In the genomic region with DNA sequence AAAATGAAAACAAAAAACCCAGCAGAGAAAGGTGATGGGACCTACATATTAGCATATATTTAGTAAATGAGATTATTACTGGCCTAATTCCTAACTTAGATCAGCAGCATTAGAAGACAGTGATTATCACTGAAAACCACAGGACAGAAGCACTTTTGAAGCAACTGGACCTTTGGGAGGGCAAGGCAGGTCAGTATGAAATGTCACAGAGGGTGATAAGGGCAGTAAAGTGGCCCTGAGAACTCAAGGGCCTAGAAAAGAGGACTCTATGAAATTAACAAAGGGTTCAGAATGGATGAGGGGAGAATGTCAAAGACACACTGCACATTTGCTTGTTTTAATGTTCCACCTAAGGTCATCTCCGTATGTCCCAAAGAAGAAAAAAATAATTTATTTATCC, we compare ENCODE assay signal across 25 cellular contexts.
A peak's percentile ranks its signal among the peaks of the same experiment; 100 is the strongest.
DNase-seq lines count a peak whose midpoint lies in the region; ATAC-seq, FAIRE-seq and TF ChIP-seq lines count a peak whose summit lies in the region.
"Had no signal": no experiment of that assay in that cellular context is flagged by ENCODE, and none has a peak within 500 bp of the region (broad histone marks: within the 10 kb centered on the region; RNA-seq: fewer than 3 reads in every experiment).

No MANE protein-coding gene starts in this region.

- TF ChIP-seq POLR2A in HepG2 (IDR thresholded peaks at IDR 0.05; ENCODE audit: insufficient read depth in 1 of 2, low read depth in 2 of 2, low read length in 2 of 2) = no peak
- no peak for TF ChIP-seq POLR2A in body of pancreas (IDR thresholded peaks at IDR 0.05)

- no peak overlapping the region for H3K4me3 ChIP-seq in liver (ENCODE audit: low read depth in 1 of 3, low read length in 3 of 3)
- no peak overlapping the region for H3K4me3 ChIP-seq in HepG2 (replicated peaks in 1 of 3; ENCODE audit: insufficient read depth in 1 of 3, low read depth in 2 of 3, low read length in 3 of 3)
- H3K4me3 ChIP-seq in body of pancreas = no peak overlapping the region
- H3K4me3 ChIP-seq: MG63, neural progenitor cell had no signal

- H3K27ac ChIP-seq in liver (ENCODE audit: low read depth in 1 of 2, low read length in 2 of 2) (peak overlapping the region; percentile 5 to 58), HepG2 (ENCODE audit: extremely low read length, insufficient read depth, low read length) (no peak overlapping the region), body of pancreas (peak overlapping the region in 3 of 4 donors; percentile 11 to 52 (median 35))
- H3K27ac ChIP-seq: neural progenitor cell, RWPE1 had no signal

- no peak for TF ChIP-seq EP300 in HepG2 (IDR thresholded peaks at IDR 0.05; ENCODE audit: low read depth in 2 of 2, low read length in 2 of 2)
- no peak for TF ChIP-seq EP300 in HepG2 (CRISPR knock-in tag; IDR thresholded peaks at IDR 0.05; ENCODE audit: borderline replicate concordance)

- no peaks in the 10 kb centered on the region for H3K79me2 ChIP-seq in HepG2 (ENCODE audit: insufficient read depth, low read length)

- no peak overlapping the region for H3K4me2 ChIP-seq in HepG2 (ENCODE audit: low read depth, low read length)
- H3K4me2 ChIP-seq: neural progenitor cell, SK-N-SH had no signal

- peaks cover 2% of the 10 kb centered on the region in 2 donors for H3K9me3 Mint-ChIP-seq in natural killer cell
- H3K9me3 Mint-ChIP-seq: activated naive CD8-positive, alpha-beta T cell treated with anti-CD3 and anti-CD28 coated beads, Interleukin-2, amount 50 U/mL, for 24 hours; activated T-cell treated with anti-CD3 and anti-CD28 coated beads, Interleukin-2, amount 50 U/mL, for 24 hours; neural progenitor cell had no signal

- H3K27me3 ChIP-seq in liver (ENCODE audit: control insufficient read depth in 4 of 4, insufficient read depth in 4 of 4, low read length in 3 of 4) (no peaks in the 10 kb centered on the region), HepG2 (ENCODE audit: control insufficient read depth in 1 of 2, insufficient read depth in 2 of 2, low read length in 2 of 2) (no peaks in the 10 kb centered on the region), body of pancreas (no peaks in the 10 kb centered on the region)
- H3K27me3 ChIP-seq: MG63, neural progenitor cell had no signal

- H3K9ac ChIP-seq in liver (ENCODE audit: low read depth in 1 of 2, low read length in 2 of 2) = no peak overlapping the region
- no peak overlapping the region for H3K9ac ChIP-seq in HepG2 (ENCODE audit: insufficient read depth, low read depth, low read length)
- H3K9ac ChIP-seq: neural progenitor cell, SK-N-SH had no signal

- no TSS peak for BruUV-seq in HepG2 (replicated peaks; lab: Mats Ljungman, UMichigan)

- H3K27ac Mint-ChIP-seq in natural killer cell = peak overlapping the region; percentile 86 to 87
- H3K27ac Mint-ChIP-seq: activated naive CD8-positive, alpha-beta T cell treated with anti-CD3 and anti-CD28 coated beads, Interleukin-2, amount 50 U/mL, for 24 hours; H9; neural progenitor cell had no signal

- H2AFZ ChIP-seq in HepG2 (ENCODE audit: low read length) = no peak overlapping the region
- H2AFZ ChIP-seq: neural progenitor cell had no signal

- POLR2A ChIA-PET in HepG2 (lab: Yijun Ruan, JAX) = no interaction called here

- FAIRE-seq in HepG2 (lab: Jason Lieb, UNC) = no peak
- FAIRE-seq: keratinocyte had no signal

- CTCF ChIA-PET in HepG2 (lab: Yijun Ruan, JAX; ENCODE audit: low intra/inter-chr PET ratio, low total read pairs) = no interaction called here

- no peak for TF ChIP-seq CTCF in liver (IDR thresholded peaks at IDR 0.05; ENCODE audit: low read depth, low read length, missing input control)
- TF ChIP-seq CTCF in HepG2 (CRISPR knock-in tag; IDR thresholded peaks at IDR 0.05) = no peak
- TF ChIP-seq CTCF in body of pancreas (IDR thresholded peaks at IDR 0.05) = no peak
- no peak for TF ChIP-seq CTCF in natural killer cell (IDR thresholded peaks at IDR 0.05)
- no peak for TF ChIP-seq CTCF in omental fat pad (IDR thresholded peaks at IDR 0.05)

- in situ Hi-C loops in HepG2 (cut with HindIII; ENCODE audit: extremely low pct_ligation_motif_present, low pct_unique_long_range_greater_than_20kb) = no loop called here

- H3K4me1 ChIP-seq in liver (ENCODE audit: control insufficient read depth in 4 of 4, insufficient read depth in 4 of 4, low read length in 3 of 4) (peaks cover 0 to 9% (median 3%) of the 10 kb centered on the region in 4 donors), HepG2 (ENCODE audit: insufficient read depth, low read length) (no peaks in the 10 kb centered on the region), body of pancreas (peaks cover 10% of the 10 kb centered on the region)
- H3K4me1 ChIP-seq: Caco-2, neural progenitor cell had no signal

- H4K20me1 ChIP-seq in HepG2 (ENCODE audit: insufficient read depth, low read length) = no peaks in the 10 kb centered on the region

- peaks cover 2% of the 10 kb centered on the region for H3K36me3 Mint-ChIP-seq in natural killer cell

- TF ChIP-seq RAD21 in liver (IDR thresholded peaks at IDR 0.05) = no peak
- TF ChIP-seq RAD21 in HepG2 (CRISPR knock-in tag; IDR thresholded peaks at IDR 0.05) = no peak

- H3K36me3 ChIP-seq in liver (ENCODE audit: control insufficient read depth in 4 of 4, insufficient read depth in 3 of 4, low read depth in 1 of 4, low read length in 3 of 4) (peaks cover 3 to 34% (median 18%) of the 10 kb centered on the region in 4 donors), HepG2 (replicated peaks in 1 of 2; ENCODE audit: control insufficient read depth in 1 of 2, insufficient read depth in 2 of 2, low read length in 2 of 2) (peaks cover 3 to 29% of the 10 kb centered on the region in 2 experiments; a peak in 4 of 5 replicates), body of pancreas (replicated peaks in 1 of 2; ENCODE audit: insufficient read depth in 1 of 2, low read depth in 2 of 2) (peaks cover 0 to 3% of the 10 kb centered on the region in 2 donors)

- H3K4me3 Mint-ChIP-seq in natural killer cell = peak overlapping the region; percentile 72
- H3K4me3 Mint-ChIP-seq: activated naive CD8-positive, alpha-beta T cell treated with anti-CD3 and anti-CD28 coated beads, Interleukin-2, amount 50 U/mL, for 24 hours; activated T-cell treated with anti-CD3 and anti-CD28 coated beads, Interleukin-2, amount 50 U/mL, for 24 hours; H9; neural progenitor cell had no signal

- DNase-seq in HepG2 (ENCODE audit: low spot score) (no peak), body of pancreas (no peak), natural killer cell (no peak), NCI-H1436 (lab: John Stamatoyannopoulos, UW) (no peak), omental fat pad (ENCODE audit: low spot score) (no peak), epidermal melanocyte (ENCODE audit: insufficient read length, low spot score) (no peak)
- DNase-seq: ACHN; activated CD8-positive, alpha-beta memory T cell treated with anti-CD3 and anti-CD28 coated beads for 24 hours; activated gamma-delta T cell; activated naive CD8-positive, alpha-beta T cell treated with anti-CD3 and anti-CD28 coated beads, Interleukin-2, amount 50 U/mL, for 24 hours; activated T-cell treated with anti-CD3 and anti-CD28 coated beads, Interleukin-2, amount 50 U/mL, for 24 hours; Caco-2; DMS79 treated with DMSO at 0.1 percent for 48 hours; H9; MG63; NCI-H2081 treated with DMSO at 0.1 percent for 48 hours; NCI-H345; NCI-H774; posterior cingulate gyrus; SK-N-SH; stimulated activated naive CD8-positive, alpha-beta T cell treated with anti-CD3 and anti-CD28 coated beads, Interleukin-15, Interleukin-2, amounts not matched to agents 100 U/mL and 50 U/mL, for 24 hours had no signal

- H3K9me3 ChIP-seq in liver (ENCODE audit: control insufficient read depth in 4 of 4, low read length in 3 of 4) = no peaks in the 10 kb centered on the region
- no peaks in the 10 kb centered on the region for H3K9me3 ChIP-seq in HepG2 (ENCODE audit: low read length)
- no peaks in the 10 kb centered on the region for H3K9me3 ChIP-seq in body of pancreas
- H3K9me3 ChIP-seq: Caco-2, MG63, SK-N-SH had no signal

- 95% methylated on average over 1 of the region's 1 CpG for WGBS in liver
- 100% methylated on average over 1 of the region's 1 CpG for WGBS in HepG2 (ENCODE audit: low lambda C conversion rate)
- 91 to 96% methylated on average over 1 of the region's 1 CpG for WGBS in body of pancreas, 2 donors

- intact Hi-C loops in HepG2 (cut with micrococcal nuclease; ENCODE audit: unreplicated experiment) (no loop called here), body of pancreas (cut with DNase I) (no loop called here), natural killer cell (cut with micrococcal nuclease) (loop anchor here (10.0 kb wide), 1 partner anchor 357 kb away; the partner anchor contains the start of gene RGCC)

- ATAC-seq in HepG2 = no peak
- ATAC-seq in body of pancreas = no peak
- no peak for ATAC-seq in natural killer cell
- no peak for ATAC-seq in omental fat pad (ENCODE audit: low FRiP score)
- ATAC-seq: activated naive CD8-positive, alpha-beta T cell treated with anti-CD3 and anti-CD28 coated beads, Interleukin-2, amount 50 U/mL, for 24 hours; stimulated activated naive CD8-positive, alpha-beta T cell treated with anti-CD3 and anti-CD28 coated beads, Interleukin-15, Interleukin-2, amounts not matched to agents 100 U/mL and 50 U/mL, for 24 hours had no signal

- H3K27me3 Mint-ChIP-seq in natural killer cell (ENCODE audit: low read depth in 2 of 2) = no peaks in the 10 kb centered on the region
- H3K27me3 Mint-ChIP-seq: activated naive CD8-positive, alpha-beta T cell treated with anti-CD3 and anti-CD28 coated beads, Interleukin-2, amount 50 U/mL, for 24 hours; activated T-cell treated with anti-CD3 and anti-CD28 coated beads, Interleukin-2, amount 50 U/mL, for 24 hours had no signal

- peaks cover 36 to 39% of the 10 kb centered on the region in 2 donors for H3K4me1 Mint-ChIP-seq in natural killer cell
- H3K4me1 Mint-ChIP-seq: neural progenitor cell had no signal

TF ChIP-seq in HepG2, 621 proteins besides CTCF, POLR2A, EP300 and RAD21 (continues in another document):
- TF ChIP-seq HDAC1 (CRISPR knock-in tag; IDR thresholded peaks at IDR 0.05) = no peak
- TF ChIP-seq GLI4 (CRISPR knock-in tag; IDR thresholded peaks at IDR 0.05; ENCODE audit: borderline replicate concordance) = no peak
- no peak for TF ChIP-seq RCOR2 (CRISPR knock-in tag; IDR thresholded peaks at IDR 0.05)
- TF ChIP-seq SETDB1 (CRISPR knock-in tag; IDR thresholded peaks at IDR 0.05; ENCODE audit: borderline replicate concordance) = no peak
- TF ChIP-seq, protein P1, sequence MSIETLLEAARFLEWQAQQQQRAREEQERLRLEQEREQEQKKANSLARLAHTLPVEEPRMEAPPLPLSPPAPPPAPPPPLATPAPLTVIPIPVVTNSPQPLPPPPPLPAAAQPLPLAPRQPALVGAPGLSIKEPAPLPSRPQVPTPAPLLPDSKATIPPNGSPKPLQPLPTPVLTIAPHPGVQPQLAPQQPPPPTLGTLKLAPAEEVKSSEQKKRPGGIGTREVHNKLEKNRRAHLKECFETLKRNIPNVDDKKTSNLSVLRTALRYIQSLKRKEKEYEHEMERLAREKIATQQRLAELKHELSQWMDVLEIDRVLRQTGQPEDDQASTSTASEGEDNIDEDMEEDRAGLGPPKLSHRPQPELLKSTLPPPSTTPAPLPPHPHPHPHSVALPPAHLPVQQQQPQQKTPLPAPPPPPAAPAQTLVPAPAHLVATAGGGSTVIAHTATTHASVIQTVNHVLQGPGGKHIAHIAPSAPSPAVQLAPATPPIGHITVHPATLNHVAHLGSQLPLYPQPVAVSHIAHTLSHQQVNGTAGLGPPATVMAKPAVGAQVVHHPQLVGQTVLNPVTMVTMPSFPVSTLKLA (IDR thresholded peaks at IDR 0.05) = no peak
